In the genomic region with DNA sequence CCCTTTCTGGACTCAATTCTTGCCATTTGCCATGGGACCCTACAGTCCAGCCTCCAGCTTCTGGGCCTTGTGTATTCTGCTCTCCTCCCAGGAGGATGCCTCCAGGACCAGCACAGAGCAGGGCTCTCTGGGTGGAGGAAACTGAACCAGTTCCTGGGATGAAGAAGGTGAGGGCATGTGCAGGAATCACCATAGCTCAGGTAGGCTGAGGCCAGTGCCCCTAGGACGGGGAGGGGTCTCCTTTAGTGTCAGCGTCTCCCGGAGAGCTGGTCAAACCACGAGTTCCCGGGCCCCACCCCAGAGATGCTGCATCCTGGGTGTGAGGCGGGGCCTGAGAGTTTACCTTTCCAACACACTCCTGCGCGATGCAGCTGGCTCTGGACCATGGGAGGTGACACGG, we compare ENCODE assay signal across 2 cellular contexts.
TF ChIP-seq lines count a peak whose summit lies in the region.

No MANE protein-coding gene starts in this region.

TF ChIP-seq in GM23338, 12 proteins besides CTCF, POLR2A, EP300 and RAD21 (continues in another document):
- TF ChIP-seq, protein P1, sequence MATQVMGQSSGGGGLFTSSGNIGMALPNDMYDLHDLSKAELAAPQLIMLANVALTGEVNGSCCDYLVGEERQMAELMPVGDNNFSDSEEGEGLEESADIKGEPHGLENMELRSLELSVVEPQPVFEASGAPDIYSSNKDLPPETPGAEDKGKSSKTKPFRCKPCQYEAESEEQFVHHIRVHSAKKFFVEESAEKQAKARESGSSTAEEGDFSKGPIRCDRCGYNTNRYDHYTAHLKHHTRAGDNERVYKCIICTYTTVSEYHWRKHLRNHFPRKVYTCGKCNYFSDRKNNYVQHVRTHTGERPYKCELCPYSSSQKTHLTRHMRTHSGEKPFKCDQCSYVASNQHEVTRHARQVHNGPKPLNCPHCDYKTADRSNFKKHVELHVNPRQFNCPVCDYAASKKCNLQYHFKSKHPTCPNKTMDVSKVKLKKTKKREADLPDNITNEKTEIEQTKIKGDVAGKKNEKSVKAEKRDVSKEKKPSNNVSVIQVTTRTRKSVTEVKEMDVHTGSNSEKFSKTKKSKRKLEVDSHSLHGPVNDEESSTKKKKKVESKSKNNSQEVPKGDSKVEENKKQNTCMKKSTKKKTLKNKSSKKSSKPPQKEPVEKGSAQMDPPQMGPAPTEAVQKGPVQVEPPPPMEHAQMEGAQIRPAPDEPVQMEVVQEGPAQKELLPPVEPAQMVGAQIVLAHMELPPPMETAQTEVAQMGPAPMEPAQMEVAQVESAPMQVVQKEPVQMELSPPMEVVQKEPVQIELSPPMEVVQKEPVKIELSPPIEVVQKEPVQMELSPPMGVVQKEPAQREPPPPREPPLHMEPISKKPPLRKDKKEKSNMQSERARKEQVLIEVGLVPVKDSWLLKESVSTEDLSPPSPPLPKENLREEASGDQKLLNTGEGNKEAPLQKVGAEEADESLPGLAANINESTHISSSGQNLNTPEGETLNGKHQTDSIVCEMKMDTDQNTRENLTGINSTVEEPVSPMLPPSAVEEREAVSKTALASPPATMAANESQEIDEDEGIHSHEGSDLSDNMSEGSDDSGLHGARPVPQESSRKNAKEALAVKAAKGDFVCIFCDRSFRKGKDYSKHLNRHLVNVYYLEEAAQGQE (IDR thresholded peaks at IDR 0.05; ENCODE audit: unreplicated experiment), result no peak
- TF ChIP-seq POLR2AphosphoS5 (IDR thresholded peaks at IDR 0.05; ENCODE audit: low read depth), result no peak
- TF ChIP-seq JUNB (IDR thresholded peaks at IDR 0.05; ENCODE audit: unreplicated experiment), result no peak
- TF ChIP-seq, protein P2, sequence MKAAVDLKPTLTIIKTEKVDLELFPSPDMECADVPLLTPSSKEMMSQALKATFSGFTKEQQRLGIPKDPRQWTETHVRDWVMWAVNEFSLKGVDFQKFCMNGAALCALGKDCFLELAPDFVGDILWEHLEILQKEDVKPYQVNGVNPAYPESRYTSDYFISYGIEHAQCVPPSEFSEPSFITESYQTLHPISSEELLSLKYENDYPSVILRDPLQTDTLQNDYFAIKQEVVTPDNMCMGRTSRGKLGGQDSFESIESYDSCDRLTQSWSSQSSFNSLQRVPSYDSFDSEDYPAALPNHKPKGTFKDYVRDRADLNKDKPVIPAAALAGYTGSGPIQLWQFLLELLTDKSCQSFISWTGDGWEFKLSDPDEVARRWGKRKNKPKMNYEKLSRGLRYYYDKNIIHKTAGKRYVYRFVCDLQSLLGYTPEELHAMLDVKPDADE (IDR thresholded peaks at IDR 0.05), result no peak
- no peak for TF ChIP-seq NANOG (IDR thresholded peaks at IDR 0.05; ENCODE audit: borderline replicate concordance)
- TF ChIP-seq ZNF114 (CRISPR knock-in tag; IDR thresholded peaks at IDR 0.05), result no peak
- no peak for TF ChIP-seq EZH2phosphoT487 (IDR thresholded peaks at IDR 0.05; ENCODE audit: unreplicated experiment)
- no peak for TF ChIP-seq CREB1 (CRISPR knock-in tag; IDR thresholded peaks at IDR 0.05; ENCODE audit: low read depth)
- TF ChIP-seq STAT1 (IDR thresholded peaks at IDR 0.05; ENCODE audit: unreplicated experiment), result no peak
- TF ChIP-seq, protein P3, sequence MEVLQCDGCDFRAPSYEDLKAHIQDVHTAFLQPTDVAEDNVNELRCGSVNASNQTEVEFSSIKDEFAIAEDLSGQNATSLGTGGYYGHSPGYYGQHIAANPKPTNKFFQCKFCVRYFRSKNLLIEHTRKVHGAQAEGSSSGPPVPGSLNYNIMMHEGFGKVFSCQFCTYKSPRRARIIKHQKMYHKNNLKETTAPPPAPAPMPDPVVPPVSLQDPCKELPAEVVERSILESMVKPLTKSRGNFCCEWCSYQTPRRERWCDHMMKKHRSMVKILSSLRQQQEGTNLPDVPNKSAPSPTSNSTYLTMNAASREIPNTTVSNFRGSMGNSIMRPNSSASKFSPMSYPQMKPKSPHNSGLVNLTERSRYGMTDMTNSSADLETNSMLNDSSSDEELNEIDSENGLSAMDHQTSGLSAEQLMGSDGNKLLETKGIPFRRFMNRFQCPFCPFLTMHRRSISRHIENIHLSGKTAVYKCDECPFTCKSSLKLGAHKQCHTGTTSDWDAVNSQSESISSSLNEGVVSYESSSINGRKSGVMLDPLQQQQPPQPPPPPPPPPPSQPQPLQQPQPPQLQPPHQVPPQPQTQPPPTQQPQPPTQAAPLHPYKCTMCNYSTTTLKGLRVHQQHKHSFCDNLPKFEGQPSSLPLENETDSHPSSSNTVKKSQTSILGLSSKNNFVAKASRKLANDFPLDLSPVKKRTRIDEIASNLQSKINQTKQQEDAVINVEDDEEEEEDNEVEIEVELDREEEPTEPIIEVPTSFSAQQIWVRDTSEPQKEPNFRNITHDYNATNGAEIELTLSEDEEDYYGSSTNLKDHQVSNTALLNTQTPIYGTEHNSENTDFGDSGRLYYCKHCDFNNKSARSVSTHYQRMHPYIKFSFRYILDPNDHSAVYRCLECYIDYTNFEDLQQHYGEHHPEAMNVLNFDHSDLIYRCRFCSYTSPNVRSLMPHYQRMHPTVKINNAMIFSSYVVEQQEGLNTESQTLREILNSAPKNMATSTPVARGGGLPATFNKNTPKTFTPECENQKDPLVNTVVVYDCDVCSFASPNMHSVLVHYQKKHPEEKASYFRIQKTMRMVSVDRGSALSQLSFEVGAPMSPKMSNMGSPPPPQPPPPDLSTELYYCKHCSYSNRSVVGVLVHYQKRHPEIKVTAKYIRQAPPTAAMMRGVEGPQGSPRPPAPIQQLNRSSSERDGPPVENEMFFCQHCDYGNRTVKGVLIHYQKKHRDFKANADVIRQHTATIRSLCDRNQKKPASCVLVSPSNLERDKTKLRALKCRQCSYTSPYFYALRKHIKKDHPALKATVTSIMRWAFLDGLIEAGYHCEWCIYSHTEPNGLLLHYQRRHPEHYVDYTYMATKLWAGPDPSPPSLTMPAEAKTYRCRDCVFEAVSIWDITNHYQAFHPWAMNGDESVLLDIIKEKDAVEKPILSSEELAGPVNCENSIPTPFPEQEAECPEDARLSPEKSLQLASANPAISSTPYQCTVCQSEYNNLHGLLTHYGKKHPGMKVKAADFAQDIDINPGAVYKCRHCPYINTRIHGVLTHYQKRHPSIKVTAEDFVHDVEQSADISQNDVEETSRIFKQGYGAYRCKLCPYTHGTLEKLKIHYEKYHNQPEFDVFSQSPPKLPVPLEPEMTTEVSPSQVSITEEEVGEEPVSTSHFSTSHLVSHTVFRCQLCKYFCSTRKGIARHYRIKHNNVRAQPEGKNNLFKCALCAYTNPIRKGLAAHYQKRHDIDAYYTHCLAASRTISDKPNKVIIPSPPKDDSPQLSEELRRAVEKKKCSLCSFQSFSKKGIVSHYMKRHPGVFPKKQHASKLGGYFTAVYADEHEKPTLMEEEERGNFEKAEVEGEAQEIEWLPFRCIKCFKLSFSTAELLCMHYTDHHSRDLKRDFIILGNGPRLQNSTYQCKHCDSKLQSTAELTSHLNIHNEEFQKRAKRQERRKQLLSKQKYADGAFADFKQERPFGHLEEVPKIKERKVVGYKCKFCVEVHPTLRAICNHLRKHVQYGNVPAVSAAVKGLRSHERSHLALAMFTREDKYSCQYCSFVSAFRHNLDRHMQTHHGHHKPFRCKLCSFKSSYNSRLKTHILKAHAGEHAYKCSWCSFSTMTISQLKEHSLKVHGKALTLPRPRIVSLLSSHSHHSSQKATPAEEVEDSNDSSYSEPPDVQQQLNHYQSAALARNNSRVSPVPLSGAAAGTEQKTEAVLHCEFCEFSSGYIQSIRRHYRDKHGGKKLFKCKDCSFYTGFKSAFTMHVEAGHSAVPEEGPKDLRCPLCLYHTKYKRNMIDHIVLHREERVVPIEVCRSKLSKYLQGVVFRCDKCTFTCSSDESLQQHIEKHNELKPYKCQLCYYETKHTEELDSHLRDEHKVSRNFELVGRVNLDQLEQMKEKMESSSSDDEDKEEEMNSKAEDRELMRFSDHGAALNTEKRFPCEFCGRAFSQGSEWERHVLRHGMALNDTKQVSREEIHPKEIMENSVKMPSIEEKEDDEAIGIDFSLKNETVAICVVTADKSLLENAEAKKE (CRISPR knock-in tag; IDR thresholded peaks at IDR 0.05), result no peak

TF ChIP-seq in WTC11, 78 proteins besides CTCF, POLR2A, EP300 and RAD21 (continued from another document):
- TF ChIP-seq, protein P4, sequence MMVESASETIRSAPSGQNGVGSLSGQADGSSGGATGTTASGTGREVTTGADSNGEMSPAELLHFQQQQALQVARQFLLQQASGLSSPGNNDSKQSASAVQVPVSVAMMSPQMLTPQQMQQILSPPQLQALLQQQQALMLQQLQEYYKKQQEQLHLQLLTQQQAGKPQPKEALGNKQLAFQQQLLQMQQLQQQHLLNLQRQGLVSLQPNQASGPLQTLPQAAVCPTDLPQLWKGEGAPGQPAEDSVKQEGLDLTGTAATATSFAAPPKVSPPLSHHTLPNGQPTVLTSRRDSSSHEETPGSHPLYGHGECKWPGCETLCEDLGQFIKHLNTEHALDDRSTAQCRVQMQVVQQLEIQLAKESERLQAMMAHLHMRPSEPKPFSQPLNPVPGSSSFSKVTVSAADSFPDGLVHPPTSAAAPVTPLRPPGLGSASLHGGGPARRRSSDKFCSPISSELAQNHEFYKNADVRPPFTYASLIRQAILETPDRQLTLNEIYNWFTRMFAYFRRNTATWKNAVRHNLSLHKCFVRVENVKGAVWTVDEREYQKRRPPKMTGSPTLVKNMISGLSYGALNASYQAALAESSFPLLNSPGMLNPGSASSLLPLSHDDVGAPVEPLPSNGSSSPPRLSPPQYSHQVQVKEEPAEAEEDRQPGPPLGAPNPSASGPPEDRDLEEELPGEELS (CRISPR knock-in tag; IDR thresholded peaks at IDR 0.05), result no peak
- TF ChIP-seq NFATC4 (CRISPR knock-in tag; IDR thresholded peaks at IDR 0.05) (no peak), FOXJ3 (CRISPR knock-in tag; IDR thresholded peaks at IDR 0.05; ENCODE audit: borderline replicate concordance) (no peak), SOX15 (CRISPR knock-in tag; IDR thresholded peaks at IDR 0.05) (no peak), ZNF263 (CRISPR knock-in tag; IDR thresholded peaks at IDR 0.05; ENCODE audit: low read depth) (no peak), ETV6 (CRISPR knock-in tag; IDR thresholded peaks at IDR 0.05) (no peak), ELF4 (CRISPR knock-in tag; IDR thresholded peaks at IDR 0.05; ENCODE audit: low read depth) (no peak), ZNF232 (CRISPR knock-in tag; IDR thresholded peaks at IDR 0.05) (no peak), FOXP1 (CRISPR knock-in tag; IDR thresholded peaks at IDR 0.05; ENCODE audit: borderline replicate concordance) (no peak), CREM (CRISPR knock-in tag; IDR thresholded peaks at IDR 0.05) (no peak), ZNF138 (CRISPR knock-in tag; conservative IDR thresholded peaks at IDR 0.05) (no peak), ZNF396 (CRISPR knock-in tag; IDR thresholded peaks at IDR 0.05; ENCODE audit: borderline replicate concordance) (no peak)
- TF ChIP-seq, protein P5, sequence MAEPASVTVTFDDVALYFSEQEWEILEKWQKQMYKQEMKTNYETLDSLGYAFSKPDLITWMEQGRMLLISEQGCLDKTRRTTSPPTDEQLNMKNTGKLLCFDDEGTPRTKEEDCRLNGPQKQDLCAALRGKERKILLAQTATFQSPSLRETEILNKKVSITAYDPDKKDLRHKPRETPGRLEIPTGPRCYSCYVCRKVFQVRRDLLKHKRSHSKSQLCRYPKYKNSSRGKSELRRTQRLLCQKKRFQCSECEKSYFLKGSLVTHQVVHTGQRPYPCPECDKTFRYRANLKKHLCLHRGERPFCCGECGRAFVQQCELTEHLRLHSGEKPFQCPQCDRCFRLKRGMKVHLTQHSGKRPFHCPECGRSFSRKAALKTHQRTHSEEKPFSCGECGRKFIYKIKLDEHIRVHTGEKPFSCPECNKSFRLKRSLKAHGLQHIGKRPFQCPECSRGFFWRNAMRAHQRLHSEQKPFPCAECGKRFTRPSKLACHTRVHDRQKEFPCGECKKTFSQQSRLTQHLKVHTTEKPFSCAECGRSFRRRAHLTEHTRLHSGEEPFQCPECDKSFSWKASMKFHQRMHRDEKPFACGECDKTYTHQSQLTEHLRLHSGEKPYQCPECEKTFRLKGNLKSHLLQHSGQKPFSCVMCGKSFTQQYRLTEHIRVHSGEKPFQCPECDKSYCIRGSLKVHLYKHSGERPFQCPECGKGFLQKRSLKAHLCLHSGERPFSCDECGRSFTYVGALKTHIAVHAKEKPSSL (CRISPR knock-in tag; conservative IDR thresholded peaks at IDR 0.05), result no peak
- TF ChIP-seq, protein P6, sequence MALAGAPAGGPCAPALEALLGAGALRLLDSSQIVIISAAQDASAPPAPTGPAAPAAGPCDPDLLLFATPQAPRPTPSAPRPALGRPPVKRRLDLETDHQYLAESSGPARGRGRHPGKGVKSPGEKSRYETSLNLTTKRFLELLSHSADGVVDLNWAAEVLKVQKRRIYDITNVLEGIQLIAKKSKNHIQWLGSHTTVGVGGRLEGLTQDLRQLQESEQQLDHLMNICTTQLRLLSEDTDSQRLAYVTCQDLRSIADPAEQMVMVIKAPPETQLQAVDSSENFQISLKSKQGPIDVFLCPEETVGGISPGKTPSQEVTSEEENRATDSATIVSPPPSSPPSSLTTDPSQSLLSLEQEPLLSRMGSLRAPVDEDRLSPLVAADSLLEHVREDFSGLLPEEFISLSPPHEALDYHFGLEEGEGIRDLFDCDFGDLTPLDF (CRISPR knock-in tag; IDR thresholded peaks at IDR 0.05), result no peak
- TF ChIP-seq, protein P7, sequence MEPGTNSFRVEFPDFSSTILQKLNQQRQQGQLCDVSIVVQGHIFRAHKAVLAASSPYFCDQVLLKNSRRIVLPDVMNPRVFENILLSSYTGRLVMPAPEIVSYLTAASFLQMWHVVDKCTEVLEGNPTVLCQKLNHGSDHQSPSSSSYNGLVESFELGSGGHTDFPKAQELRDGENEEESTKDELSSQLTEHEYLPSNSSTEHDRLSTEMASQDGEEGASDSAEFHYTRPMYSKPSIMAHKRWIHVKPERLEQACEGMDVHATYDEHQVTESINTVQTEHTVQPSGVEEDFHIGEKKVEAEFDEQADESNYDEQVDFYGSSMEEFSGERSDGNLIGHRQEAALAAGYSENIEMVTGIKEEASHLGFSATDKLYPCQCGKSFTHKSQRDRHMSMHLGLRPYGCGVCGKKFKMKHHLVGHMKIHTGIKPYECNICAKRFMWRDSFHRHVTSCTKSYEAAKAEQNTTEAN (CRISPR knock-in tag; IDR thresholded peaks at IDR 0.05), result no peak
- TF ChIP-seq, protein P8, sequence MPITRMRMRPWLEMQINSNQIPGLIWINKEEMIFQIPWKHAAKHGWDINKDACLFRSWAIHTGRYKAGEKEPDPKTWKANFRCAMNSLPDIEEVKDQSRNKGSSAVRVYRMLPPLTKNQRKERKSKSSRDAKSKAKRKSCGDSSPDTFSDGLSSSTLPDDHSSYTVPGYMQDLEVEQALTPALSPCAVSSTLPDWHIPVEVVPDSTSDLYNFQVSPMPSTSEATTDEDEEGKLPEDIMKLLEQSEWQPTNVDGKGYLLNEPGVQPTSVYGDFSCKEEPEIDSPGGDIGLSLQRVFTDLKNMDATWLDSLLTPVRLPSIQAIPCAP (CRISPR knock-in tag; IDR thresholded peaks at IDR 0.05), result no peak
- TF ChIP-seq, protein P9, sequence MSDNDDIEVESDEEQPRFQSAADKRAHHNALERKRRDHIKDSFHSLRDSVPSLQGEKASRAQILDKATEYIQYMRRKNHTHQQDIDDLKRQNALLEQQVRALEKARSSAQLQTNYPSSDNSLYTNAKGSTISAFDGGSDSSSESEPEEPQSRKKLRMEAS (CRISPR knock-in tag; IDR thresholded peaks at IDR 0.05), result no peak
- TF ChIP-seq, protein P10, sequence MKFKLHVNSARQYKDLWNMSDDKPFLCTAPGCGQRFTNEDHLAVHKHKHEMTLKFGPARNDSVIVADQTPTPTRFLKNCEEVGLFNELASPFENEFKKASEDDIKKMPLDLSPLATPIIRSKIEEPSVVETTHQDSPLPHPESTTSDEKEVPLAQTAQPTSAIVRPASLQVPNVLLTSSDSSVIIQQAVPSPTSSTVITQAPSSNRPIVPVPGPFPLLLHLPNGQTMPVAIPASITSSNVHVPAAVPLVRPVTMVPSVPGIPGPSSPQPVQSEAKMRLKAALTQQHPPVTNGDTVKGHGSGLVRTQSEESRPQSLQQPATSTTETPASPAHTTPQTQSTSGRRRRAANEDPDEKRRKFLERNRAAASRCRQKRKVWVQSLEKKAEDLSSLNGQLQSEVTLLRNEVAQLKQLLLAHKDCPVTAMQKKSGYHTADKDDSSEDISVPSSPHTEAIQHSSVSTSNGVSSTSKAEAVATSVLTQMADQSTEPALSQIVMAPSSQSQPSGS (CRISPR knock-in tag; IDR thresholded peaks at IDR 0.05; ENCODE audit: borderline replicate concordance, low read depth), result no peak
